ENCODE assay signal across 1 cellular context in genomic region chr19:1324249-1324791, GRCh38.
TF ChIP-seq lines count a peak whose summit lies in the region.

No MANE protein-coding gene starts in this region.

TF ChIP-seq in H1, 55 proteins besides CTCF, POLR2A, EP300 and RAD21:
- TF ChIP-seq KDM1A (IDR thresholded peaks at IDR 0.05; ENCODE audit: borderline replicate concordance, low read length) (0 out of 2 replicates have a peak, but pooled peaks have one; percentile 10), PHF8 (conservative IDR thresholded peaks at IDR 0.05; ENCODE audit: low read depth, low read length) (no peak)
